Comparison of ENCODE assay signal across 22 cellular contexts in genomic region chr5:98755406-98755805, GRCh38. TPM values are rescaled to one million over a fixed set of nuclear protein-coding genes. Genes with fewer than 3 reads are reported as not detected.
DNase-seq lines count a peak whose midpoint lies in the region; ATAC-seq and TF ChIP-seq lines count a peak whose summit lies in the region.
"Had no signal": no experiment of that assay in that cellular context is flagged by ENCODE, and none has a peak within 500 bp of the region (broad histone marks: within the 10 kb centered on the region; RNA-seq: fewer than 3 reads in every experiment).

No MANE protein-coding gene starts in this region.

- H3K27me3 ChIP-seq in ACC112 (ENCODE audit: insufficient read depth, low read length) (no peaks in the 10 kb centered on the region), ascending aorta (no peaks in the 10 kb centered on the region)
- H3K27me3 ChIP-seq: gastroesophageal sphincter had no signal

- H3K4me1 ChIP-seq in ACC112 (ENCODE audit: control insufficient read depth, insufficient read depth, low read length, unreplicated experiment), result peaks cover 19% of the 10 kb centered on the region
- no peaks in the 10 kb centered on the region for H3K4me1 ChIP-seq in ascending aorta
- H3K4me1 ChIP-seq: A549, gastroesophageal sphincter had no signal

- H3K36me3 Mint-ChIP-seq in HFFc6 (ENCODE audit: low read depth), result peaks cover 10% of the 10 kb centered on the region
- H3K36me3 Mint-ChIP-seq in activated T-helper 17 cell treated with anti-CD3 and anti-CD28 coated beads, Interleukin-2, amount 50 U/mL, for 72 hours (ENCODE audit: low read depth), result no peaks in the 10 kb centered on the region
- H3K36me3 Mint-ChIP-seq: CD4-positive, CD25-positive, alpha-beta regulatory T cell had no signal

- H3K36me3 ChIP-seq in ACC112 (ENCODE audit: insufficient read depth, low read length), result no peaks in the 10 kb centered on the region
- H3K36me3 ChIP-seq in ascending aorta, result no peaks in the 10 kb centered on the region
- H3K36me3 ChIP-seq: gastroesophageal sphincter had no signal

- H3K79me2 ChIP-seq in ACC112 (ENCODE audit: control insufficient read depth, insufficient read depth, low read length, unreplicated experiment), result no peaks in the 10 kb centered on the region

- peaks cover 8% of the 10 kb centered on the region; the same call in 1 of the 2 replicates for H3K9me3 Mint-ChIP-seq in HFFc6
- H3K9me3 Mint-ChIP-seq in activated T-helper 17 cell treated with anti-CD3 and anti-CD28 coated beads, Interleukin-2, amount 50 U/mL, for 72 hours, result peaks cover 4% of the 10 kb centered on the region

- peak; percentile 72 for DNase-seq in HFFc6
- DNase-seq in amniotic stem cell (lab: John Stamatoyannopoulos, UW), result peak; percentile 48
- peak; percentile 75 for DNase-seq in fibroblast of the conjunctiva (ENCODE audit: low read depth)
- DNase-seq in NCI-H2227 (lab: John Stamatoyannopoulos, UW; ENCODE audit: unreplicated experiment), result no peak
- no peak for DNase-seq in ascending aorta (ENCODE audit: low spot score in 2 of 2)
- DNase-seq in GM19238 (ENCODE audit: insufficient read length, low spot score), result no peak
- DNase-seq: activated CD4-positive, alpha-beta T cell treated with anti-CD3 and anti-CD28 coated beads, Interleukin-2, amount 50 U/mL, for 48 hours; anterior cingulate cortex; CD4-positive, CD25-positive, alpha-beta regulatory T cell; DMS 273 treated with DMSO at 0.1 percent for 48 hours; KG1; NCI-H1048; NCI-H2081 treated with DMSO at 0.1 percent for 48 hours; NCI-H524; SHP77; stimulated activated CD4-positive, alpha-beta T cell treated with anti-CD3 and anti-CD28 coated beads, Interleukin-12 subunit alpha, Interleukin-12 subunit beta, amount 100 ng/mL, for 4 hours; substantia nigra; T-helper 17 cell had no signal

- no peaks in the 10 kb centered on the region; the same call in 1 of the 2 replicates for H3K27me3 Mint-ChIP-seq in HFFc6 (ENCODE audit: insufficient read depth)
- H3K27me3 Mint-ChIP-seq in activated T-helper 17 cell treated with anti-CD3 and anti-CD28 coated beads, Interleukin-2, amount 50 U/mL, for 72 hours, result peaks cover 3% of the 10 kb centered on the region

- no peak overlapping the region for H2AFZ ChIP-seq in ACC112 (ENCODE audit: low read length, unreplicated experiment)

- no peak for ATAC-seq in activated T-helper 17 cell treated with anti-CD3 and anti-CD28 coated beads, Interleukin-2, amount 50 U/mL, for 72 hours (replicated peaks)
- ATAC-seq: A549, gastroesophageal sphincter, T-helper 17 cell had no signal

- H3K4me3 ChIP-seq in ACC112 (ENCODE audit: low read depth, low read length) (0 out of 2 replicates have a peak overlapping the region, but pooled peaks have one; percentile 36), ascending aorta (no peak overlapping the region)
- H3K4me3 ChIP-seq: A549, gastroesophageal sphincter had no signal

- H3K4me1 Mint-ChIP-seq in HFFc6 (ENCODE audit: low read depth), result peaks cover 25% of the 10 kb centered on the region
- H3K4me1 Mint-ChIP-seq in activated T-helper 17 cell treated with anti-CD3 and anti-CD28 coated beads, Interleukin-2, amount 50 U/mL, for 72 hours, result no peaks in the 10 kb centered on the region
- H3K4me1 Mint-ChIP-seq: CD4-positive, CD25-positive, alpha-beta regulatory T cell had no signal

- intact Hi-C loops in ascending aorta (cut with DNase I), result no loop called here

- H3K27ac ChIP-seq in ACC112 (ENCODE audit: low read depth, low read length) (peak overlapping the region; percentile 68), ascending aorta (no peak overlapping the region)
- H3K27ac ChIP-seq: A549, gastroesophageal sphincter had no signal

- no peaks in the 10 kb centered on the region for H3K9me3 ChIP-seq in ascending aorta
- H3K9me3 ChIP-seq: A549, gastroesophageal sphincter had no signal

- TF ChIP-seq CTCF in HFFc6 (IDR thresholded peaks at IDR 0.05) (no peak), ascending aorta (IDR thresholded peaks at IDR 0.05) (no peak)

- H3K4me3 Mint-ChIP-seq in HFFc6, result peak overlapping the region; percentile 35; the same call in 1 of the 2 replicates
- H3K4me3 Mint-ChIP-seq in activated T-helper 17 cell treated with anti-CD3 and anti-CD28 coated beads, Interleukin-2, amount 50 U/mL, for 72 hours, result no peak overlapping the region
- H3K4me3 Mint-ChIP-seq: CD4-positive, CD25-positive, alpha-beta regulatory T cell; T-helper 17 cell had no signal

- peak overlapping the region; percentile 53 for H3K27ac Mint-ChIP-seq in HFFc6
- H3K27ac Mint-ChIP-seq in activated T-helper 17 cell treated with anti-CD3 and anti-CD28 coated beads, Interleukin-2, amount 50 U/mL, for 72 hours, result no peak overlapping the region
- H3K27ac Mint-ChIP-seq: CD4-positive, CD25-positive, alpha-beta regulatory T cell; T-helper 17 cell had no signal

RNA-seq across cellular contexts. Expression of gene RGMB, which starts 18.1 kb away (rescaled TPM):
- 100 to 1,000 TPM; 219 to 288 (median 235) TPM for total RNA-seq in HFFc6 (2021; fragmentation: NEBNext Ultra II Directional; extraction: Animal tissue kit (Norgen Biotek cat#: 25700))
- 1 to 10 TPM; 2.0 to 4.1 TPM for total RNA-seq in activated T-helper 17 cell treated with anti-CD3 and anti-CD28 coated beads, Interleukin-2, amount 50 U/mL, for 72 hours
- total RNA-seq in ascending aorta, result 20.9 TPM

Comparison
In these comparisons a context has a peak if more than half of its experiments do, and no peak if none do; other contexts are left out.
1. DNase-seq: peak in HFFc6 (single experiment), amniotic stem cell (single experiment) and fibroblast of the conjunctiva (single experiment); none in NCI-H2227 (single experiment), ascending aorta (0 of 2) and GM19238 (single experiment).
2. RNA of gene RGMB, which starts 18.1 kb away (total RNA-seq): 219 to 288 TPM in HFFc6; 20.9 TPM in ascending aorta (single experiment) and 2.0 to 4.1 TPM in activated T-helper 17 cell treated with anti-CD3 and anti-CD28 coated beads, Interleukin-2, amount 50 U/mL, for 72 hours; every median in the first group is over 10 times any median in the second.